ENCODE assay signal across 7 cellular contexts in the genomic region with DNA sequence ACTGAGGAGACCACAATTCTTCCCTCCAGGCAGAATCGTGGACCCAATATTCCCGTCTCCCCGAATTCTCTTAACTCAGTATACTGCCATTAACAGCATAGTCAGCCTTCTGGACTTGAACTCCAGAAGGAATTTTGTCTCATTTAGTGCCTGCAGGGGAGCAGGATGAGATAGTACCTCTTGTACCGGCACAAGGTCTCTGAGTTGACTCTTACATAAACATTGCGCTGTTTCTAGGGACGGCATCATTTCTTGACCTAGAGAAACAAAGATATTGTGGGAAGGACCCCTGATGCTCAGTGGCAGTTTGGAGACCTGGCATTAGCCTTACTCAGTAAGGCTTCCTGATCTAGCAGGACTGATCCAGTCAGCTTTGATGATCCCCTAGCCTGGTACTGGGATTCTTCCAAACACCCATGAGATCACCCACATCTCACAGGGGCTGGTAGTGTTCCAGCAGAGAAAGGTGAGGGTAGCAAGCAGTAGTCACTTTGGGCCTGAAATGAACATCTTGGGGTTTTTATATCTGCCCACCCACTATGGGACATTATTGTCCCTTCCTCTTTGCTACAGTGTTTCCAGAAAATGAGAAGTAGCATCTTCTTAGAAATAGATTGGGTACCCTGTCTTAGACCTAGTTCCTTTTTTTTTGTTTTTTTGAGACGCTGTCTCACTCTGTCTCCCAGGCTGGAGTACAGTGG.
DNase-seq lines count a peak whose midpoint lies in the region; ATAC-seq and TF ChIP-seq lines count a peak whose summit lies in the region.

No MANE protein-coding gene starts in this region.

- H3K4me3 Mint-ChIP-seq in activated B cell treated with CpG ODN at 0.5 μM for 24 hours: peak overlapping the region; percentile 88
- H3K4me3 Mint-ChIP-seq in stimulated activated memory B cell treated with anti-CD40 and anti-IgM and Interleukin-4, amounts not matched to agents 10 μg/mL and 1 μg/mL and 100 μg/mL, for 72 hours: peak overlapping the region; percentile 95

- no peaks in the 10 kb centered on the region for H3K9me3 ChIP-seq in hepatocyte (ENCODE audit: low read depth)

- H2AFZ ChIP-seq in hepatocyte: no peak overlapping the region

- H3K27me3 ChIP-seq in hepatocyte: no peaks in the 10 kb centered on the region

- intact Hi-C loops in activated B cell treated with CpG ODN at 0.5 μM for 24 hours (cut with micrococcal nuclease): loop anchor here (1.0 to 10.0 kb wide), 14 partner anchors 67 to 547 kb away; a partner anchor contains a TSS

- CTCF ChIA-PET in activated B cell treated with CpG ODN at 0.5 μM for 24 hours (lab: Charles Lee): interaction anchor here (1.0 to 4.2 kb wide), 10 partner anchors 11 to 356 kb away, joined by 3 to 20 read pairs (median 4); no protein-coding TSS in a partner anchor

- H4K20me1 ChIP-seq in hepatocyte (ENCODE audit: insufficient read depth, poor library complexity, severe bottlenecking): no peaks in the 10 kb centered on the region

- H3K27ac Mint-ChIP-seq in activated B cell treated with CpG ODN at 0.5 μM for 24 hours: peak overlapping the region; percentile 92
- H3K27ac Mint-ChIP-seq in stimulated activated memory B cell treated with anti-CD40 and anti-IgM and Interleukin-4, amounts not matched to agents 10 μg/mL and 1 μg/mL and 100 μg/mL, for 72 hours: peak overlapping the region; percentile 89

- peaks cover 2% of the 10 kb centered on the region for H3K79me2 ChIP-seq in hepatocyte

- peaks cover 45% of the 10 kb centered on the region for H3K4me1 Mint-ChIP-seq in activated B cell treated with CpG ODN at 0.5 μM for 24 hours
- peaks cover 46% of the 10 kb centered on the region for H3K4me1 Mint-ChIP-seq in stimulated activated memory B cell treated with anti-CD40 and anti-IgM and Interleukin-4, amounts not matched to agents 10 μg/mL and 1 μg/mL and 100 μg/mL, for 72 hours

- no peaks in the 10 kb centered on the region for H3K9me2 ChIP-seq in hepatocyte (replicated peaks; ENCODE audit: insufficient read depth)

- no peaks in the 10 kb centered on the region for H3K27me3 Mint-ChIP-seq in activated B cell treated with CpG ODN at 0.5 μM for 24 hours
- no peaks in the 10 kb centered on the region for H3K27me3 Mint-ChIP-seq in stimulated activated memory B cell treated with anti-CD40 and anti-IgM and Interleukin-4, amounts not matched to agents 10 μg/mL and 1 μg/mL and 100 μg/mL, for 72 hours

- no peaks in the 10 kb centered on the region for H3K36me3 Mint-ChIP-seq in activated B cell treated with CpG ODN at 0.5 μM for 24 hours (ENCODE audit: low read depth)
- peaks cover 7% of the 10 kb centered on the region for H3K36me3 Mint-ChIP-seq in stimulated activated memory B cell treated with anti-CD40 and anti-IgM and Interleukin-4, amounts not matched to agents 10 μg/mL and 1 μg/mL and 100 μg/mL, for 72 hours

- peaks cover 36% of the 10 kb centered on the region for H3K4me1 ChIP-seq in hepatocyte (ENCODE audit: insufficient read depth)

- H3K27ac ChIP-seq in hepatocyte: peak overlapping the region; percentile 79

- no peaks in the 10 kb centered on the region for H3K36me3 ChIP-seq in hepatocyte (replicated peaks; ENCODE audit: insufficient read depth, low read depth)

- ATAC-seq in activated B cell treated with CpG ODN at 0.5 μM for 24 hours (ENCODE audit: low read depth) (peak; percentile 64), HG03097 (IDR thresholded peaks at IDR 0.05; ENCODE audit: low FRiP score, unreplicated experiment) (no peak), HG02571 (IDR thresholded peaks at IDR 0.05; ENCODE audit: unreplicated experiment) (no peak)
- ATAC-seq in stimulated activated memory B cell treated with anti-CD40 and anti-IgM and Interleukin-4, amounts not matched to agents 10 μg/mL and 1 μg/mL and 100 μg/mL, for 72 hours: peak; percentile 78

- TF ChIP-seq CTCF in activated B cell treated with CpG ODN at 0.5 μM for 24 hours (IDR thresholded peaks at IDR 0.05) (no peak), hepatocyte (IDR thresholded peaks at IDR 0.05; ENCODE audit: poor library complexity) (no peak)

- in situ Hi-C loops in KBM-7 (cut with MboI; ENCODE audit: low pct_unique_long_range_greater_than_20kb, low sequenced_read_pairs): no loop called here

- H3K4me3 ChIP-seq in hepatocyte: no peak overlapping the region

- peaks cover 3% of the 10 kb centered on the region for H3K9me3 Mint-ChIP-seq in activated B cell treated with CpG ODN at 0.5 μM for 24 hours
- peaks cover 6% of the 10 kb centered on the region for H3K9me3 Mint-ChIP-seq in stimulated activated memory B cell treated with anti-CD40 and anti-IgM and Interleukin-4, amounts not matched to agents 10 μg/mL and 1 μg/mL and 100 μg/mL, for 72 hours

- H3K4me2 ChIP-seq in hepatocyte: peak overlapping the region; percentile 94

- POLR2A ChIA-PET in activated B cell treated with CpG ODN at 0.5 μM for 24 hours (lab: Charles Lee): interaction anchor here (0.7 to 4.6 kb wide), 14 partner anchors 68 to 691 kb away, joined by 3 to 50 read pairs (median 5); a partner anchor contains a TSS

- DNase-seq in KBM-7 (peak; percentile 78), activated B cell treated with CpG ODN at 0.5 μM for 24 hours (no peak), hepatocyte (ENCODE audit: low spot score) (no peak)
- DNase-seq in stimulated activated CD4-positive, alpha-beta T cell treated with anti-CD3 and anti-CD28 coated beads, Interleukin-4, amount 100 ng/mL, for 1 hour: no peak

- 61% methylated on average over 7 of the region's 7 CpGs for WGBS in hepatocyte (ENCODE audit: low lambda C conversion rate, missing lambda C conversion rate)

Comparison
In these comparisons a context has a peak if more than half of its experiments do, and no peak if none do; other contexts are left out.
1. ATAC-seq: peak in activated B cell treated with CpG ODN at 0.5 μM for 24 hours (single experiment) and stimulated activated memory B cell treated with anti-CD40 and anti-IgM and Interleukin-4, amounts not matched to agents 10 μg/mL and 1 μg/mL and 100 μg/mL, for 72 hours (single experiment); none in HG03097 (single experiment) and HG02571 (single experiment).